ENCODE assay signal across 1 cellular context in the genomic region with DNA sequence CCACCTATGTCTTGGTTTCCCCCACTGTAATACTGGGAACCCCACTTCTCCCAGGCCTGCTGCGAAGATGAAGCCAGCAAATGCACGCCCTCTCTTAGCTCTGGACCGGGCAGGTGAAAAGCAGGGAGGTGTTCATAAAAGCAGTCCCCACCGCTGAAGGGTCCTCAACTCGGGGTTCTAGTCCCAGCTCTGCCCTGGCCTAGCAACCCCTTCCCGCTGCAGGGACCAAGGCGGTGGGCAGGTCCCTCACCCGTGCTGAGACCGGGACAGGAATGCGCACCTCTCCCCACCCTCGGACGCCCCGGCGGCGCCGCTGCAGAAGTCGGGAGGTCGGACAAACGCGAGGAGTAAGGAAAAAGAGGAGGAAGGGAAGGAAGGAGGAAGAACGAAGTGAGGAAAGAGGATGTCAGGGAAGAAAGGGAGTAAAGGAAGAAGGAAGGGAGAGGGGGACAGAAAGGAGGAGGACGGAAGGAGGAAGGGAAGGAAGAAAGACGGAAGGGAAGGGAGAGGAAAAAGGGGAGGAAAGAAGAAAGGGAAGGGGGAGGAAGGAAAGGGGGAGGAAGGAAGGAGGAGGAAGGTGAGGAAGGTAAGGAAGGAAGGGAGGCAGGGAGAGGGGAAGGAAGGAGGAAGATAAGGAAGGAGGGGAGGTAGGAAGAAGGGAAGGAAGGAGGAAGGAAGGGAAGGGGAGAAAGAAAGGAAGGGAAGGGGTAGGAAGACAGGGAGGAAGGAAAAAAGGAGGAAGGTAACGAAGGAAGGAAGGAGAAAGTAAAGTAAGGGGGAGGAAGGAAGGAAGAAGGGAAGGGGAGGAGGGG.
TF ChIP-seq lines count a peak whose summit lies in the region.

No MANE protein-coding gene starts in this region.

TF ChIP-seq in HCT116, 20 proteins besides CTCF, POLR2A, EP300 and RAD21 (continued from another document):
- TF ChIP-seq, protein P1, sequence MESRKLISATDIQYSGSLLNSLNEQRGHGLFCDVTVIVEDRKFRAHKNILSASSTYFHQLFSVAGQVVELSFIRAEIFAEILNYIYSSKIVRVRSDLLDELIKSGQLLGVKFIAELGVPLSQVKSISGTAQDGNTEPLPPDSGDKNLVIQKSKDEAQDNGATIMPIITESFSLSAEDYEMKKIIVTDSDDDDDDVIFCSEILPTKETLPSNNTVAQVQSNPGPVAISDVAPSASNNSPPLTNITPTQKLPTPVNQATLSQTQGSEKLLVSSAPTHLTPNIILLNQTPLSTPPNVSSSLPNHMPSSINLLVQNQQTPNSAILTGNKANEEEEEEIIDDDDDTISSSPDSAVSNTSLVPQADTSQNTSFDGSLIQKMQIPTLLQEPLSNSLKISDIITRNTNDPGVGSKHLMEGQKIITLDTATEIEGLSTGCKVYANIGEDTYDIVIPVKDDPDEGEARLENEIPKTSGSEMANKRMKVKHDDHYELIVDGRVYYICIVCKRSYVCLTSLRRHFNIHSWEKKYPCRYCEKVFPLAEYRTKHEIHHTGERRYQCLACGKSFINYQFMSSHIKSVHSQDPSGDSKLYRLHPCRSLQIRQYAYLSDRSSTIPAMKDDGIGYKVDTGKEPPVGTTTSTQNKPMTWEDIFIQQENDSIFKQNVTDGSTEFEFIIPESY (IDR thresholded peaks at IDR 0.05; ENCODE audit: extremely low read depth, insufficient replicate concordance, low read length), result no peak
- TF ChIP-seq, protein P2, sequence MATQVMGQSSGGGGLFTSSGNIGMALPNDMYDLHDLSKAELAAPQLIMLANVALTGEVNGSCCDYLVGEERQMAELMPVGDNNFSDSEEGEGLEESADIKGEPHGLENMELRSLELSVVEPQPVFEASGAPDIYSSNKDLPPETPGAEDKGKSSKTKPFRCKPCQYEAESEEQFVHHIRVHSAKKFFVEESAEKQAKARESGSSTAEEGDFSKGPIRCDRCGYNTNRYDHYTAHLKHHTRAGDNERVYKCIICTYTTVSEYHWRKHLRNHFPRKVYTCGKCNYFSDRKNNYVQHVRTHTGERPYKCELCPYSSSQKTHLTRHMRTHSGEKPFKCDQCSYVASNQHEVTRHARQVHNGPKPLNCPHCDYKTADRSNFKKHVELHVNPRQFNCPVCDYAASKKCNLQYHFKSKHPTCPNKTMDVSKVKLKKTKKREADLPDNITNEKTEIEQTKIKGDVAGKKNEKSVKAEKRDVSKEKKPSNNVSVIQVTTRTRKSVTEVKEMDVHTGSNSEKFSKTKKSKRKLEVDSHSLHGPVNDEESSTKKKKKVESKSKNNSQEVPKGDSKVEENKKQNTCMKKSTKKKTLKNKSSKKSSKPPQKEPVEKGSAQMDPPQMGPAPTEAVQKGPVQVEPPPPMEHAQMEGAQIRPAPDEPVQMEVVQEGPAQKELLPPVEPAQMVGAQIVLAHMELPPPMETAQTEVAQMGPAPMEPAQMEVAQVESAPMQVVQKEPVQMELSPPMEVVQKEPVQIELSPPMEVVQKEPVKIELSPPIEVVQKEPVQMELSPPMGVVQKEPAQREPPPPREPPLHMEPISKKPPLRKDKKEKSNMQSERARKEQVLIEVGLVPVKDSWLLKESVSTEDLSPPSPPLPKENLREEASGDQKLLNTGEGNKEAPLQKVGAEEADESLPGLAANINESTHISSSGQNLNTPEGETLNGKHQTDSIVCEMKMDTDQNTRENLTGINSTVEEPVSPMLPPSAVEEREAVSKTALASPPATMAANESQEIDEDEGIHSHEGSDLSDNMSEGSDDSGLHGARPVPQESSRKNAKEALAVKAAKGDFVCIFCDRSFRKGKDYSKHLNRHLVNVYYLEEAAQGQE (IDR thresholded peaks at IDR 0.05; ENCODE audit: low read depth), result no peak
- TF ChIP-seq SIN3A (IDR thresholded peaks at IDR 0.05; ENCODE audit: low read depth) (no peak), TCF7L2 (IDR thresholded peaks at IDR 0.05; ENCODE audit: borderline replicate concordance, extremely low read depth, insufficient read depth, insufficient read length) (no peak), SRF (IDR thresholded peaks at IDR 0.05; ENCODE audit: low read depth) (no peak)
